In the genomic region with DNA sequence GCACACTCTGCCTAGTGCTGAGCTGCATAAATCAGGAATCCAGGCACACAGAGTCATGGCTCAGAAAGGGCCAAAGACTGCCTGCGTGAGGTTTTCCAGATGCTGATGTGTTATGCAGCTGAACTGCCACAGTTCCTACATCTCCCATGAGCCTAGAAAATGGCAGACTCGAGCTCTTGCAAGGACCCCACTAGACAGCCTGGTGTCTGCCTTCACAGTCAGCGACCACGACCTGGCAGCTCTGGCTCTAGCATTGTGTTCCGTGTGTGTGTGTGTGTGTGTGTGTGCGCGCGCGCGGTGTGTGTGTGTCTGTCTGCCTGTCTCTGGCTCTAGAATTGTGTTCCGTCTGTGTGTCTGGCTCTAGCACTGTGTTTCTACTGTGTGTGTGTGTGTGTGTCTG, we compare ENCODE assay signal across 1 cellular context.
TF ChIP-seq lines count a peak whose summit lies in the region.

No MANE protein-coding gene starts in this region.

TF ChIP-seq in HCT116, 20 proteins besides CTCF, POLR2A, EP300 and RAD21 (continued from another document):
- TF ChIP-seq MAX (IDR thresholded peaks at IDR 0.05) = no peak
- no peak for TF ChIP-seq TCF7L2 (IDR thresholded peaks at IDR 0.05; ENCODE audit: borderline replicate concordance, extremely low read depth, insufficient read depth, insufficient read length)
- no peak for TF ChIP-seq CEBPB (IDR thresholded peaks at IDR 0.05; ENCODE audit: low read depth)
- no peak for TF ChIP-seq ZFX (IDR thresholded peaks at IDR 0.05)
